In the genomic region with DNA sequence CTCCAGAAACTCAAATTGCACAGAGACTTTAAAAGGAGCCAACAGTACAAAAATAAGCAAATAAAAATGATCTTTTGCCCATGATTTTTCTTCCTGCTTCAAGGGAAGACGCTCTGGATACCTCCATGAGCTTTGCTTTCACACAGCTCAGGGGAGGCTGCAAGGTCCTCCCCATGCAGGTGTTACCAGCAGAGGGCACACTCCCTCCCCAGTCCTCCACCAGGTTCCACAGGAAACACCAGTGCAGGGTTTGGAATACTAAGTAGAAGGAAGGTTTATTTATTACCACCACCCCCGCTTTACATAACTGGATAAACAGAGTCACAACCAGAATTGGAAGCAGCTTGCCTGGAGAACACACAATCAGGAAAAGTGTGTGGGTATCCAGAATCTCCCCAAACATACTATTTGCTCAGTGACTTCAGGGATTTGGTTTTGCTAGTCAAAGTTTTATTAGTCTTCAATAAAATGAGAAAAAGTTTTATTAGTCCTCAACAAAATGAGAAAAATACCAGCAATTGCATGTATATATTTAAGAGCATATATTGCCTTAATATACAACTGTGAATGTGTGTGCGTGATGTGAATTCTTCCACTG, we compare ENCODE assay signal across 7 cellular contexts. TPM values are rescaled to one million over a fixed set of nuclear protein-coding genes. Genes with fewer than 3 reads are reported as not detected.
DNase-seq lines count a peak whose midpoint lies in the region; ATAC-seq, FAIRE-seq and TF ChIP-seq lines count a peak whose summit lies in the region.

No MANE protein-coding gene starts in this region.

- no peak overlapping the region for H2AK5ac ChIP-seq in mesenchymal stem cell (ENCODE audit: low read length, severe bottlenecking)

- no peaks in the 10 kb centered on the region for H3K9me3 ChIP-seq in GM12878 (replicated peaks; ENCODE audit: control insufficient read depth, insufficient read depth, low read length)
- H3K9me3 ChIP-seq in mesenchymal stem cell (ENCODE audit: control insufficient read depth, low read length) = no peaks in the 10 kb centered on the region

- no peak overlapping the region for H3K4me3 ChIP-seq in GM12878
- no peak overlapping the region for H3K4me3 ChIP-seq in mesenchymal stem cell (ENCODE audit: insufficient read depth in 1 of 2, low read depth in 1 of 2, low read length in 2 of 2)

- no peak overlapping the region for H4K91ac ChIP-seq in mesenchymal stem cell (ENCODE audit: low read length)

- H3K9ac ChIP-seq in GM12878 (ENCODE audit: control insufficient read depth, insufficient read depth, low read length) (no peak overlapping the region), mesenchymal stem cell (ENCODE audit: low read length) (no peak overlapping the region)

- SMC1A ChIA-PET in GM12878 (lab: Charles Lee; ENCODE audit: uncharacterized antibody, unreplicated experiment) = interaction anchor here (0.7 to 1.1 kb wide), 3 partner anchors 19 to 220 kb away, joined by 3 read pairs; no protein-coding TSS in a partner anchor

- H3K23ac ChIP-seq in mesenchymal stem cell (ENCODE audit: low read length in 2 of 2) = no peak overlapping the region

- no peak overlapping the region for H2BK15ac ChIP-seq in mesenchymal stem cell (ENCODE audit: low read depth, poor library complexity, severe bottlenecking)

- ATAC-seq in GM12878 (peak; percentile 72), GM18909 (IDR thresholded peaks at IDR 0.05; ENCODE audit: poor library complexity, unreplicated experiment) (no peak), GM21717 (IDR thresholded peaks at IDR 0.05; ENCODE audit: unreplicated experiment) (no peak)

- WGBS in GM12878 (ENCODE audit: insufficient coverage, insufficient replicate concordance, low lambda C conversion rate, missing lambda C conversion rate) = 33% methylated on average over 3 of the region's 3 CpGs
- 15% methylated on average over 1 of the region's 3 CpGs for WGBS in mesenchymal stem cell

- H3K4me1 ChIP-seq in GM12878 (ENCODE audit: control insufficient read depth, insufficient read depth, low read length) = no peaks in the 10 kb centered on the region
- H3K4me1 ChIP-seq in mesenchymal stem cell (ENCODE audit: control insufficient read depth, insufficient read depth, low read depth, low read length) = no peaks in the 10 kb centered on the region

- no peak overlapping the region for H2BK5ac ChIP-seq in mesenchymal stem cell (ENCODE audit: low read depth, low read length, poor library complexity, severe bottlenecking)

- intact Hi-C loops in GM12878 (cut with micrococcal nuclease; ENCODE audit: unreplicated experiment) = loop anchor here (5.0 kb wide), 1 partner anchor 262 kb away; no protein-coding TSS in a partner anchor

- DNase-seq in GM10266 (ENCODE audit: extremely low spot score) (peak; percentile 9), HuH-7 (ENCODE audit: low spot score) (peak; percentile 22), GM12878 (ENCODE audit: low read depth, low spot score) (no peak), mesenchymal stem cell (peak; percentile 2), NCI-H2081 treated with DMSO at 0.1 percent for 48 hours (lab: John Stamatoyannopoulos, UW) (no peak)

- in situ Hi-C loops in GM12878 (cut with MboI) = no loop called here

- no peak overlapping the region for H3K18ac ChIP-seq in mesenchymal stem cell (ENCODE audit: low read depth in 1 of 2, low read length in 2 of 2)

- CTCF ChIA-PET in GM12878 (lab: Yijun Ruan, JAX) = interaction anchor here (1.0 to 1.4 kb wide), 4 partner anchors 13 to 171 kb away, joined by 3 to 4 read pairs (median 4); no protein-coding TSS in a partner anchor

- no peak overlapping the region for H2BK12ac ChIP-seq in mesenchymal stem cell (ENCODE audit: low read length in 2 of 2)

- no peak overlapping the region for H4K8ac ChIP-seq in mesenchymal stem cell (ENCODE audit: low read length)

- TF ChIP-seq POLR2A in GM12878 (IDR thresholded peaks at IDR 0.05; ENCODE audit: low read depth, low read length) = no peak

- H3K4me2 ChIP-seq in GM12878 (ENCODE audit: control insufficient read depth, insufficient read depth) (no peak overlapping the region), mesenchymal stem cell (ENCODE audit: low read length, poor library complexity, severe bottlenecking) (no peak overlapping the region)

- H3K27me3 ChIP-seq in GM12878 (replicated peaks in 1 of 2; ENCODE audit: control insufficient read depth in 2 of 2, insufficient read depth in 2 of 2, low read length in 1 of 2) (peaks cover 0 to 4% of the 10 kb centered on the region in 2 experiments; a peak in 1 of 4 replicates), mesenchymal stem cell (ENCODE audit: control insufficient read depth in 1 of 2, insufficient read depth in 1 of 2, low read length in 2 of 2) (peaks cover 29 to 47% of the 10 kb centered on the region in 2 experiments)

- TF ChIP-seq EP300 in GM12878 (IDR thresholded peaks at IDR 0.05; ENCODE audit: borderline replicate concordance in 1 of 2, control insufficient read depth in 1 of 2, low read depth in 2 of 2, low read length in 2 of 2) = no peak

- no peak overlapping the region for H3K14ac ChIP-seq in mesenchymal stem cell (ENCODE audit: low read length in 2 of 2)

- no peak overlapping the region for H3K27ac ChIP-seq in GM12878 (ENCODE audit: control insufficient read depth, insufficient read depth)
- no peak overlapping the region for H3K27ac ChIP-seq in mesenchymal stem cell (ENCODE audit: low read length, poor library complexity, severe bottlenecking)

- RAD21 ChIA-PET in GM12878 (lab: Charles Lee; ENCODE audit: unreplicated experiment) = interaction anchor here (0.7 to 1.0 kb wide), 2 partner anchors 69 to 172 kb away, joined by 3 read pairs; no protein-coding TSS in a partner anchor

- no peak overlapping the region for H2BK120ac ChIP-seq in mesenchymal stem cell (ENCODE audit: low read depth, low read length)

- H3K4ac ChIP-seq in mesenchymal stem cell (ENCODE audit: low read depth in 1 of 2, low read length in 2 of 2) = no peak overlapping the region

- no peaks in the 10 kb centered on the region for H3K36me3 ChIP-seq in GM12878 (ENCODE audit: control insufficient read depth in 2 of 2, insufficient read depth in 2 of 2, low read length in 1 of 2)
- H3K36me3 ChIP-seq in mesenchymal stem cell (ENCODE audit: control insufficient read depth in 1 of 2, insufficient read depth in 2 of 2, low read depth in 1 of 2, low read length in 2 of 2) = no peaks in the 10 kb centered on the region

- H2AFZ ChIP-seq in GM12878 (ENCODE audit: control insufficient read depth, low read depth, low read length) (no peak overlapping the region), mesenchymal stem cell (ENCODE audit: low read depth, low read length) (no peak overlapping the region)

- H3K79me1 ChIP-seq in mesenchymal stem cell (replicated peaks; ENCODE audit: low read length, poor library complexity, severe bottlenecking) = no peaks in the 10 kb centered on the region

- H4K20me1 ChIP-seq in GM12878 (ENCODE audit: control insufficient read depth, insufficient read depth) = no peaks in the 10 kb centered on the region

- TF ChIP-seq CTCF in GM10266 (IDR thresholded peaks at IDR 0.05; ENCODE audit: control insufficient read depth, insufficient read depth, low read depth, missing control alignments) = peak; percentile 49
- peak; percentile 34 to 69 (median 63) for TF ChIP-seq CTCF in GM12878 (IDR thresholded peaks at IDR 0.05 in 2 of 3, conservative IDR thresholded peaks at IDR 0.05 in 1 of 3; ENCODE audit: control insufficient read depth in 2 of 3, extremely low read depth in 1 of 3, insufficient read depth in 1 of 3, low read depth in 3 of 3, low read length in 3 of 3)

- FAIRE-seq in GM12878 (lab: Jason Lieb, UNC) = peak; percentile 57

- H3K79me2 ChIP-seq in GM12878 (ENCODE audit: control insufficient read depth, insufficient read depth, low read length) = no peaks in the 10 kb centered on the region

- BruUV-seq in GM12878 (replicated peaks; lab: Mats Ljungman, UMichigan) = no TSS peak

- POLR2A ChIA-PET in GM12878 (lab: Charles Lee) = no interaction called here

- no peak for TF ChIP-seq RAD21 in GM12878 (IDR thresholded peaks at IDR 0.05; ENCODE audit: insufficient read depth, low read depth, low read length)

TF ChIP-seq in GM12878, 131 proteins besides CTCF, POLR2A, EP300 and RAD21 (continues in another document):
- TF ChIP-seq ESRRA (IDR thresholded peaks at IDR 0.05; ENCODE audit: low read length) (no peak), EZH2 (IDR thresholded peaks at IDR 0.05; ENCODE audit: borderline replicate concordance, control insufficient read depth, low read depth, low read length) (no peak), SIN3A (IDR thresholded peaks at IDR 0.05; ENCODE audit: low read depth, low read length) (no peak), TCF3 (IDR thresholded peaks at IDR 0.05; ENCODE audit: borderline replicate concordance, insufficient read depth, low read depth, low read length) (no peak), TCF12 (IDR thresholded peaks at IDR 0.05; ENCODE audit: low read depth, low read length) (no peak), SIX5 (IDR thresholded peaks at IDR 0.05; ENCODE audit: low read depth, low read length, severe bottlenecking) (no peak), LARP7 (IDR thresholded peaks at IDR 0.05) (no peak)

RNA-seq across cellular contexts. Expression of gene HSD3B1, which starts 37.3 kb away (rescaled TPM):
- total RNA-seq in GM12878 (2013; cell fraction: nucleolus; rRNA removed) = not detected in 2 replicates
- total RNA-seq in GM12878 (2014; rRNA removed) (not detected in 2 replicates), GM12878 (2014; rRNA removed; fragmentation: Illumina TruSeq; extraction: Trizol) (not detected in 2 replicates), GM12878 (2021) (not detected in 2 replicates)
- polyA plus RNA-seq in GM12878 (2011; ENCODE audit: low read depth) = not detected
- polyA plus RNA-seq in GM12878 (2011; rRNA removed) (not detected in 2 replicates), GM12878 (2014; fragmentation: Illumina TruSeq; extraction: Trizol) (not detected in 2 replicates), GM12878 (2014; fragmentation: Nextera tagmentation; extraction: Ambion mirVana) (not detected), GM12878 (2014; rRNA removed) (not detected in 2 replicates), GM12878 (2016; fragmentation: Nextera tagmentation; extraction: Ambion mirVana) (not detected)
- polyA plus RNA-seq in GM12878 (2011; cell fraction: cytosol; rRNA removed) = not detected in 2 replicates
- not detected in 2 replicates for polyA plus RNA-seq in GM12878 (2011; cell fraction: nucleus; rRNA removed)
- polyA plus RNA-seq in GM12878 (2012) = not detected in 2 replicates
- not detected in 2 replicates for polyA minus RNA-seq in GM12878 (2011; rRNA and poly(A)+ RNA removed)
- polyA minus RNA-seq in GM12878 (2011; cell fraction: cytosol; rRNA and poly(A)+ RNA removed) = not detected in 2 replicates
- polyA minus RNA-seq in GM12878 (2011; cell fraction: nucleus; rRNA and poly(A)+ RNA removed) = not detected in 2 replicates
- polyA plus RNA-seq in mesenchymal stem cell (2013, experiment 1 of 2) = not detected
- polyA plus RNA-seq in mesenchymal stem cell (2013, experiment 2 of 2) = not detected

Comparison
In these comparisons a context has a peak if more than half of its experiments do, and no peak if none do; other contexts are left out.
1. DNase-seq: peak in GM10266 (single experiment), HuH-7 (single experiment) and mesenchymal stem cell (single experiment); none in GM12878 (single experiment) and NCI-H2081 treated with DMSO at 0.1 percent for 48 hours (single experiment).